ENCODE assay signal across 1 cellular context in the genomic region with DNA sequence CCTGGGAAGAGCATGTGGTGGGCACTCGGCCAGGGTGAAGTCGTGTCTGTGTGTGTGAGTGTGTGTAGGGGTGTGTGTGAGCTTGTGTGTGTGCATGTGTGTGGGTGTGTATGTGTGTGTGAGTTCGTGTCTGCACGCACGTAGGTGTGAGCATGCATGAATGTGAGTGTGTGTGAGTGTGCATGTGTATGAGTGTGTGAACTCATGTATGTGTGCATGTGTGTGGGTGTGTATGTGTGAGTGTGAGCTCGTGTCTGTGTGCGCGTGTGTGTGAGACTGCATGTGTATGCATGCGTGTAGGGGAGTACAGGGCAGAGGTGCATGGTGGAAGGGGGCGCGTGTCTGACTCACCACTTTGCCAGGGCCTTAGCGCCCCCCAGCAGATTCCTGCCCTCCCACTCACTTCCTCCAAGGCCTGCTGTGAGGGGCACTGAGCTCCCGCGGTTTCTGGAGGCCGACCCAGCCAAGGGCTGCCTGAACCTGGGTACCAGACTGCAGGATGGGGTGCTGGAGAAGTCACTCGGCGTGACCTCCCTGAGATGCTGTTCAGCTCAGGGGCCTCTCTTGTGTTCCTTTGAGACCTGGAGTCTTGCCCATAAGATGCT.
TF ChIP-seq lines count a peak whose summit lies in the region.

No MANE protein-coding gene starts in this region.

TF ChIP-seq in HEK293, 187 proteins besides CTCF, POLR2A, EP300 and RAD21 (continued from another document):
- TF ChIP-seq, protein P1, sequence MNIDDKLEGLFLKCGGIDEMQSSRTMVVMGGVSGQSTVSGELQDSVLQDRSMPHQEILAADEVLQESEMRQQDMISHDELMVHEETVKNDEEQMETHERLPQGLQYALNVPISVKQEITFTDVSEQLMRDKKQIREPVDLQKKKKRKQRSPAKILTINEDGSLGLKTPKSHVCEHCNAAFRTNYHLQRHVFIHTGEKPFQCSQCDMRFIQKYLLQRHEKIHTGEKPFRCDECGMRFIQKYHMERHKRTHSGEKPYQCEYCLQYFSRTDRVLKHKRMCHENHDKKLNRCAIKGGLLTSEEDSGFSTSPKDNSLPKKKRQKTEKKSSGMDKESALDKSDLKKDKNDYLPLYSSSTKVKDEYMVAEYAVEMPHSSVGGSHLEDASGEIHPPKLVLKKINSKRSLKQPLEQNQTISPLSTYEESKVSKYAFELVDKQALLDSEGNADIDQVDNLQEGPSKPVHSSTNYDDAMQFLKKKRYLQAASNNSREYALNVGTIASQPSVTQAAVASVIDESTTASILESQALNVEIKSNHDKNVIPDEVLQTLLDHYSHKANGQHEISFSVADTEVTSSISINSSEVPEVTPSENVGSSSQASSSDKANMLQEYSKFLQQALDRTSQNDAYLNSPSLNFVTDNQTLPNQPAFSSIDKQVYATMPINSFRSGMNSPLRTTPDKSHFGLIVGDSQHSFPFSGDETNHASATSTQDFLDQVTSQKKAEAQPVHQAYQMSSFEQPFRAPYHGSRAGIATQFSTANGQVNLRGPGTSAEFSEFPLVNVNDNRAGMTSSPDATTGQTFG (tag by site-specific recombination; IDR thresholded peaks at IDR 0.05; ENCODE audit: borderline replicate concordance), result no peak
- TF ChIP-seq KLF9 (tag by site-specific recombination; IDR thresholded peaks at IDR 0.05; ENCODE audit: low read depth), result no peak
- peak; percentile 64 for TF ChIP-seq ZSCAN4 (tag by site-specific recombination; IDR thresholded peaks at IDR 0.05)
